In the genomic region with DNA sequence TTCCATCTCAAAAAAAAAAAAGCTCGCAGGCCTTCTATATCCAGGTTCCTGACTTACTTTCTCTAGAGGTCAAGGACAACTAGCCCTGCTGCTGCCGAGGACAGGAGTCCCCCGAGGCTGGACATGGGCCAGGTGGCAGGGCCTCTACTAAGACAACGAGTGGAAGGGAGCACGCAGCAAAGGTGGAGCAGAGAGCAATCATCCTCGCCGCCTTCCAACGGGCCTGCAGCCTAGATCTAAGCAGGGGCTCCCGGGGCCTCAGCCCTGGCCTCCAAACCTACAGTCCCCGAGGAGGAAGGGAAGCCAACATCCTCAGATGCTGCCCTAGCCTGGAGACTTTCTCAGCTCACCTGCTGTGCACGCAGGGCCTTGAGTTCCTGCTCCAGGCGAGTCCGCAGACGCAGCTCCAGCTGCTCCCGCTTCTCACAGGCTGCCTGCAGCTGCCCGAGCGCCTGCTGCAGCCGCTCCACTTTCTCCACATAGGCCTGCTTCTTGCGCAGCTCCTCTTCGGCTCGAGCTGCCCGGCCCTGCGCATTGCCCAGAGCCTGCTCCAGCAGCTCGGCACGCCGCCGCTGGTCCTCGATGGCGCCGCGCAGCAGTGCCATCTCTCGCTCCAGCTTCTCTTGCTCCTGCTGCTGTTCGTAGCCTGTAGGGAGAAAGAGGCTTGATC, we compare ENCODE assay signal across 14 cellular contexts. TPM values are rescaled to one million over a fixed set of nuclear protein-coding genes. Genes with fewer than 3 reads are reported as not detected.
DNase-seq lines count a peak whose midpoint lies in the region; ATAC-seq and TF ChIP-seq lines count a peak whose summit lies in the region.
"Had no signal": no experiment of that assay in that cellular context is flagged by ENCODE, and none has a peak within 500 bp of the region (broad histone marks: within the 10 kb centered on the region; RNA-seq: fewer than 3 reads in every experiment).

No MANE protein-coding gene starts in this region.

- TF ChIP-seq CTCF in PC-9 (conservative IDR thresholded peaks at IDR 0.05) (no peak), coronary artery (IDR thresholded peaks at IDR 0.05) (no peak), lower lobe of right lung (IDR thresholded peaks at IDR 0.05) (no peak), suprapubic skin (IDR thresholded peaks at IDR 0.05) (no peak)

- CTCF ChIA-PET in PC-9 (lab: Charles Lee): no interaction called here
- CTCF ChIA-PET in activated CD4-positive, alpha-beta T cell treated with anti-CD3 and anti-CD28 coated beads, Interleukin-2, amount 10 ng/mL, durations not matched to agents 7 days and 5 days (lab: Charles Lee): no interaction called here

- no peak for DNase-seq in PC-9
- peak; percentile 55 for DNase-seq in coronary artery (ENCODE audit: low spot score)
- DNase-seq in lower lobe of right lung: peak; percentile 42
- DNase-seq in suprapubic skin (ENCODE audit: low spot score in 2 of 2): peak; percentile 56 to 69
- DNase-seq in KG1 (lab: John Stamatoyannopoulos, UW): no peak
- no peak for DNase-seq in AG20443 (ENCODE audit: low spot score)
- DNase-seq in activated CD4-positive, alpha-beta T cell treated with anti-CD3 and anti-CD28 coated beads, Interleukin-2, amount 10 ng/mL, durations not matched to agents 7 days and 5 days: no peak
- no peak for DNase-seq in T-helper 1 cell
- DNase-seq: activated naive CD4-positive, alpha-beta T cell treated with anti-CD3 and anti-CD28 coated beads, Interleukin-2, amount 50 U/mL, for 16 hours; NCI-H510A; retina; stimulated activated naive CD4-positive, alpha-beta T cell; T1000 had no signal

- H3K9me3 Mint-ChIP-seq in activated CD4-positive, alpha-beta T cell treated with anti-CD3 and anti-CD28 coated beads, Interleukin-2, amount 10 ng/mL, durations not matched to agents 7 days and 5 days: no peaks in the 10 kb centered on the region

- 94% methylated on average over 22 of the region's 33 CpGs for WGBS in suprapubic skin

- TF ChIP-seq EP300 in suprapubic skin (IDR thresholded peaks at IDR 0.05): no peak

- peaks cover 21% of the 10 kb centered on the region for H3K4me1 Mint-ChIP-seq in activated CD4-positive, alpha-beta T cell treated with anti-CD3 and anti-CD28 coated beads, Interleukin-2, amount 10 ng/mL, durations not matched to agents 7 days and 5 days

- intact Hi-C loops in PC-9 (cut with micrococcal nuclease; ENCODE audit: unreplicated experiment): loop anchor here (5.0 kb wide), 1 partner anchor 789 kb away; the partner anchor contains the start of gene CDV3
- intact Hi-C loops in lower lobe of right lung (cut with DNase I): loop anchor here (10.0 kb wide), 1 partner anchor 46 kb away; no protein-coding TSS in a partner anchor

- peaks cover 24% of the 10 kb centered on the region for H3K27me3 Mint-ChIP-seq in activated CD4-positive, alpha-beta T cell treated with anti-CD3 and anti-CD28 coated beads, Interleukin-2, amount 10 ng/mL, durations not matched to agents 7 days and 5 days

- H3K36me3 Mint-ChIP-seq in activated CD4-positive, alpha-beta T cell treated with anti-CD3 and anti-CD28 coated beads, Interleukin-2, amount 10 ng/mL, durations not matched to agents 7 days and 5 days (ENCODE audit: low read depth): no peaks in the 10 kb centered on the region

- peaks cover 93% of the 10 kb centered on the region for H3F3A ChIP-seq in PC-9 (ENCODE audit: insufficient read depth, low read depth)

- H2AFZ ChIP-seq in PC-9: no peak overlapping the region

- POLR2A ChIA-PET in PC-9 (lab: Charles Lee; ENCODE audit: unreplicated experiment): no interaction called here
- POLR2A ChIA-PET in activated CD4-positive, alpha-beta T cell treated with anti-CD3 and anti-CD28 coated beads, Interleukin-2, amount 10 ng/mL, durations not matched to agents 7 days and 5 days (lab: Charles Lee): no interaction called here

- no peak overlapping the region for H3K4me3 ChIP-seq in PC-9
- H3K4me3 ChIP-seq in coronary artery: no peak overlapping the region
- no peak overlapping the region for H3K4me3 ChIP-seq in lower lobe of right lung
- no peak overlapping the region for H3K4me3 ChIP-seq in suprapubic skin

- no TSS peak for BruUV-seq in PC-9 (replicated peaks; lab: Mats Ljungman, UMichigan)

- peaks cover 86% of the 10 kb centered on the region for H3K36me3 ChIP-seq in PC-9 (ENCODE audit: low read depth)
- peaks cover 92% of the 10 kb centered on the region for H3K36me3 ChIP-seq in lower lobe of right lung
- peaks cover 75% of the 10 kb centered on the region for H3K36me3 ChIP-seq in suprapubic skin

- ATAC-seq in lower lobe of right lung: no peak

- no peaks in the 10 kb centered on the region for H3K9me2 ChIP-seq in PC-9 (ENCODE audit: insufficient read depth)

- peak overlapping the region; percentile 87; the same call in 1 of the 2 replicates for H3K4me2 ChIP-seq in PC-9

- H3K27ac ChIP-seq in PC-9: peak overlapping the region; percentile 100
- peak overlapping the region; percentile 83 to 97 for H3K27ac ChIP-seq in coronary artery
- peak overlapping the region; percentile 86 for H3K27ac ChIP-seq in lower lobe of right lung
- H3K27ac ChIP-seq in suprapubic skin: peak overlapping the region; percentile 92

- peaks cover 14% of the 10 kb centered on the region; the same call in 1 of the 2 replicates for H4K20me1 ChIP-seq in PC-9 (ENCODE audit: insufficient read depth)

- peaks cover 95% of the 10 kb centered on the region for H3K4me1 ChIP-seq in PC-9 (replicated peaks; ENCODE audit: insufficient read depth)
- peaks cover 99% of the 10 kb centered on the region for H3K4me1 ChIP-seq in lower lobe of right lung
- H3K4me1 ChIP-seq in suprapubic skin: peaks cover 100% of the 10 kb centered on the region

- no peak overlapping the region for H3K4me3 Mint-ChIP-seq in activated CD4-positive, alpha-beta T cell treated with anti-CD3 and anti-CD28 coated beads, Interleukin-2, amount 10 ng/mL, durations not matched to agents 7 days and 5 days

- no peak overlapping the region for H3K27ac Mint-ChIP-seq in activated CD4-positive, alpha-beta T cell treated with anti-CD3 and anti-CD28 coated beads, Interleukin-2, amount 10 ng/mL, durations not matched to agents 7 days and 5 days

- no peaks in the 10 kb centered on the region for H3K9me3 ChIP-seq in PC-9 (ENCODE audit: insufficient read depth, low read depth)
- H3K9me3 ChIP-seq in lower lobe of right lung: no peaks in the 10 kb centered on the region
- no peaks in the 10 kb centered on the region for H3K9me3 ChIP-seq in suprapubic skin

- no peak for TF ChIP-seq POLR2A in suprapubic skin (IDR thresholded peaks at IDR 0.05)

- peaks cover 80% of the 10 kb centered on the region for H3K79me2 ChIP-seq in PC-9 (ENCODE audit: low read depth)

- H3K27me3 ChIP-seq in PC-9 (ENCODE audit: insufficient read depth, low read depth): no peaks in the 10 kb centered on the region
- peaks cover 7% of the 10 kb centered on the region for H3K27me3 ChIP-seq in lower lobe of right lung (ENCODE audit: low read depth)
- H3K27me3 ChIP-seq in suprapubic skin: no peaks in the 10 kb centered on the region

RNA-seq across cellular contexts. Expression of gene AMOTL2, which starts 12.9 kb away (rescaled TPM):
- total RNA-seq in PC-9 (2021) (147 and 221 TPM in 2 replicates), lower lobe of right lung (77.8 TPM), suprapubic skin (100 to 1,000 TPM in 2 of 4 donors, 10 to 100 TPM in 2; 80.4 to 118 (median 95.8) TPM)
- total RNA-seq in activated CD4-positive, alpha-beta T cell treated with anti-CD3 and anti-CD28 coated beads, Interleukin-2, amount 10 ng/mL, durations not matched to agents 7 days and 5 days: not detected
- total RNA-seq: activated CD8-positive, alpha-beta memory T cell treated with anti-CD3 and anti-CD28 coated beads for 36 hours had no signal

Comparison
In these comparisons a context has a peak if more than half of its experiments do, and no peak if none do; other contexts are left out.
1. DNase-seq: peak in coronary artery (single experiment), lower lobe of right lung (single experiment) and suprapubic skin (2 of 2); none in PC-9 (0 of 2), KG1 (single experiment), AG20443 (single experiment), activated CD4-positive, alpha-beta T cell treated with anti-CD3 and anti-CD28 coated beads, Interleukin-2, amount 10 ng/mL, durations not matched to agents 7 days and 5 days (single experiment) and T-helper 1 cell (0 of 5).
2. RNA of gene AMOTL2, which starts 12.9 kb away (total RNA-seq): 147 to 221 TPM in PC-9, 80.4 to 118 TPM in suprapubic skin and 77.8 TPM in lower lobe of right lung (single experiment); not detected in activated CD4-positive, alpha-beta T cell treated with anti-CD3 and anti-CD28 coated beads, Interleukin-2, amount 10 ng/mL, durations not matched to agents 7 days and 5 days; every median in the first group is over 10 times any median in the second.
3. Peak in every context shown above with its lines, with median percentiles within 50 percentile points of each other: H3K27ac ChIP-seq.